In genomic region chr12:123410041-123410412, GRCh38 we compare ENCODE assay signal across 2 cellular contexts.
TF ChIP-seq lines count a peak whose summit lies in the region.

No MANE protein-coding gene starts in this region.

TF ChIP-seq in GM12878, 131 proteins besides CTCF, POLR2A, EP300 and RAD21:
- TF ChIP-seq ETV6 (conservative IDR thresholded peaks at IDR 0.05 in 1 of 2, IDR thresholded peaks at IDR 0.05 in 1 of 2; ENCODE audit: borderline replicate concordance in 1 of 2, low read depth in 1 of 2) (no peak), POLR2AphosphoS5 (IDR thresholded peaks at IDR 0.05; ENCODE audit: low read length) (no peak), MYB (IDR thresholded peaks at IDR 0.05; ENCODE audit: borderline replicate concordance, low read depth, low read length) (no peak), BRCA1 (IDR thresholded peaks at IDR 0.05; ENCODE audit: low read depth, low read length) (no peak), SMAD5 (IDR thresholded peaks at IDR 0.05; ENCODE audit: low read depth) (no peak), ZNF217 (IDR thresholded peaks at IDR 0.05) (no peak), ATF7 (IDR thresholded peaks at IDR 0.05; ENCODE audit: low read depth) (no peak)

TF ChIP-seq in GM23338, 12 proteins besides CTCF, POLR2A, EP300 and RAD21:
- TF ChIP-seq NANOG (IDR thresholded peaks at IDR 0.05; ENCODE audit: borderline replicate concordance) (no peak), ETS1 (IDR thresholded peaks at IDR 0.05) (no peak), EZH2 (IDR thresholded peaks at IDR 0.05; ENCODE audit: low read depth, unreplicated experiment) (no peak), ZNF331 (CRISPR knock-in tag; IDR thresholded peaks at IDR 0.05; ENCODE audit: low read depth) (no peak), STAT1 (IDR thresholded peaks at IDR 0.05; ENCODE audit: unreplicated experiment) (no peak), EZH2phosphoT487 (IDR thresholded peaks at IDR 0.05; ENCODE audit: unreplicated experiment) (no peak), ZNF462 (CRISPR knock-in tag; IDR thresholded peaks at IDR 0.05) (no peak), JUNB (IDR thresholded peaks at IDR 0.05; ENCODE audit: unreplicated experiment) (no peak)
TF ChIP-seq in GM23338: peak in this region for 0.
